ENCODE assay signal across 29 cellular contexts in genomic region chr4:25638221-25638601, GRCh38. TPM values are rescaled to one million over a fixed set of nuclear protein-coding genes. Genes with fewer than 3 reads are reported as not detected.
"Had no signal": no experiment of that assay in that cellular context is flagged by ENCODE, and none has a peak within 500 bp of the region (broad histone marks: within the 10 kb centered on the region; RNA-seq: fewer than 3 reads in every experiment).

No MANE protein-coding gene starts in this region.

- H3K27me3 ChIP-seq: ascending aorta, SJSA1 had no signal

- ATAC-seq: activated CD8-positive, alpha-beta T cell treated with anti-CD3 and anti-CD28 coated beads for 36 hours; activated T-cell treated with anti-CD3 and anti-CD28 coated beads, Interleukin-2, amount 50 U/mL, for 72 hours; activated T-helper 17 cell treated with anti-CD3 and anti-CD28 coated beads, Interleukin-2, amount 50 U/mL, for 72 hours had no signal

- H3K36me3 ChIP-seq: ascending aorta, SJSA1 had no signal

- H3K27ac ChIP-seq: ascending aorta, KMS-11, SJSA1 had no signal

- H3K4me1 ChIP-seq: ascending aorta, SJSA1 had no signal

- H3K4me3 ChIP-seq: ascending aorta, SJSA1 had no signal

- DNase-seq: activated CD4-positive, alpha-beta T cell treated with anti-CD3 and anti-CD28 coated beads, Interleukin-2, amount 10 ng/mL, durations not matched to agents 24 days and 14 days; activated CD4-positive, alpha-beta T cell treated with anti-CD3 and anti-CD28 coated beads, Interleukin-2, amount 50 U/mL, for 4 hours; activated CD8-positive, alpha-beta T cell treated with anti-CD3 and anti-CD28 coated beads for 36 hours; activated effector memory CD4-positive, alpha-beta T cell treated with anti-CD3 and anti-CD28 coated beads, Interleukin-2, amount 50 U/mL, for 16 hours; activated naive CD4-positive, alpha-beta T cell treated with Interleukin-2 at 50 U/mL for 16 hours; activated naive CD8-positive, alpha-beta T cell treated with anti-CD3 and anti-CD28 coated beads, Interleukin-2, amount 10 ng/mL, durations not matched to agents 7 days and 5 days; activated T-cell treated with anti-CD3 and anti-CD28 coated beads, Interleukin-2, amount 50 U/mL, for 1 hour; activated T-cell treated with anti-CD3 and anti-CD28 coated beads, Interleukin-2, amount 50 U/mL, for 72 hours; amygdala; central memory CD4-positive, alpha-beta T cell; MM.1S; MV-4-11; NCI-H1436 treated with DMSO at 0.1 percent for 48 hours; NCI-H1694 treated with DMSO at 0.1 percent for 48 hours; NCI-H2029; NCI-H345; NCI-H524 treated with DMSO at 0.1 percent for 48 hours; NCI-H748 treated with DMSO at 0.1 percent for 48 hours; OCI-M1; SHP77; SK-N-SH had no signal

- H3K9me3 ChIP-seq: ascending aorta, SJSA1, SK-N-SH had no signal

RNA-seq across cellular contexts. Expression of gene SLC34A2, which starts 17.4 kb away (rescaled TPM):
- total RNA-seq: activated CD4-positive, alpha-beta T cell treated with anti-CD3 and anti-CD28 coated beads, Interleukin-2, amount 10 ng/mL, durations not matched to agents 24 days and 14 days; activated CD8-positive, alpha-beta memory T cell treated with anti-CD3 and anti-CD28 coated beads for 36 hours; activated CD8-positive, alpha-beta T cell treated with anti-CD3 and anti-CD28 coated beads for 36 hours; activated naive CD8-positive, alpha-beta T cell treated with anti-CD3 and anti-CD28 coated beads, Interleukin-2, amount 10 ng/mL, durations not matched to agents 7 days and 5 days; activated T-cell treated with anti-CD3 and anti-CD28 coated beads, Interleukin-2, amount 50 U/mL, for 72 hours; activated T-helper 17 cell treated with anti-CD3 and anti-CD28 coated beads, Interleukin-2, amount 50 U/mL, for 72 hours; ascending aorta; LHCN-M2; NCI-H460; RPMI7951; SJSA1 had no signal
- polyA plus RNA-seq: SK-N-SH had no signal
